In the genomic region with DNA sequence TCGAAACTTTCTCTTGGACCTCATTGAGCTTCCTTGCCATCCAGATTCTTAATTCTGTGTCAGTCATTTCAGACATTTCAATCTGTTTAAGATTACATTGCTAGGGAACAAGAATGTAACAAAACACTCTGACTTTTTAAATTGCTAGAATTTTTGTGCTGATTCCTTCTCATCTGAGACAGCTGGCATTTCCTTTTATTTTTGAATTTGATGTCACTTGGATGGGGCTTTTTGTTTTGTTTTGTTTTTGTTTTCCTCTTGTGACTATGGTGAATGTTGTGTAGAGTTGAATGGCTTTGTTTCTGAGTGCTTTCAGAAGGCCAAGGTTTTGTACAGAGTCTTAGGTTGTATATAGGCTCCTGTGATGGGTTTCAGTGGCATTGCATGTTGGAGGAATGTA, we compare ENCODE assay signal across 14 cellular contexts.
DNase-seq lines count a peak whose midpoint lies in the region; ATAC-seq and TF ChIP-seq lines count a peak whose summit lies in the region.
"Had no signal": no experiment of that assay in that cellular context is flagged by ENCODE, and none has a peak within 500 bp of the region (broad histone marks: within the 10 kb centered on the region; RNA-seq: fewer than 3 reads in every experiment).

No MANE protein-coding gene starts in this region.

- H3K27me3 Mint-ChIP-seq in neural crest cell (ENCODE audit: low read depth) (no peaks in the 10 kb centered on the region), T-helper 17 cell (no peaks in the 10 kb centered on the region)
- H3K27me3 Mint-ChIP-seq: CD8-positive, alpha-beta memory T cell; IgD-negative memory B cell had no signal

- H3K9me3 Mint-ChIP-seq in neural crest cell = peaks cover 18% of the 10 kb centered on the region

- H3K27ac Mint-ChIP-seq in neural crest cell (ENCODE audit: unreplicated experiment) (peak overlapping the region; percentile 58), T-helper 17 cell (no peak overlapping the region)
- H3K27ac Mint-ChIP-seq: CD8-positive, alpha-beta memory T cell; IgD-negative memory B cell had no signal

- no peaks in the 10 kb centered on the region for H3K4me1 Mint-ChIP-seq in neural crest cell
- no peaks in the 10 kb centered on the region for H3K4me1 Mint-ChIP-seq in T-helper 17 cell
- H3K4me1 Mint-ChIP-seq: CD8-positive, alpha-beta memory T cell; IgD-negative memory B cell had no signal

- H3K4me3 Mint-ChIP-seq in neural crest cell (no peak overlapping the region), T-helper 17 cell (no peak overlapping the region)
- H3K4me3 Mint-ChIP-seq: CD8-positive, alpha-beta memory T cell; IgD-negative memory B cell had no signal

- DNase-seq in GM04503 (ENCODE audit: low read depth) = peak; percentile 67
- DNase-seq in M059J (ENCODE audit: low read depth) = peak; percentile 15
- DNase-seq in fibroblast of gingiva (ENCODE audit: low read depth) = peak; percentile 63
- no peak for DNase-seq in neural crest cell (ENCODE audit: low read depth, low spot score)
- DNase-seq in T-helper 17 cell = no peak
- no peak for DNase-seq in NK-92 (lab: John Stamatoyannopoulos, UW; ENCODE audit: unreplicated experiment)
- DNase-seq in iPS-NIHi11 (ENCODE audit: low spot score) = no peak
- DNase-seq: CD8-positive, alpha-beta memory T cell; DMS79; EL; KG1 had no signal

- no peak for ATAC-seq in T-helper 17 cell
- ATAC-seq in HG02870 (IDR thresholded peaks at IDR 0.05; ENCODE audit: unreplicated experiment) = no peak
- ATAC-seq: A549 had no signal

- no peak for TF ChIP-seq CTCF in neural crest cell (conservative IDR thresholded peaks at IDR 0.05)

- no peaks in the 10 kb centered on the region for H3K9me3 ChIP-seq in T-helper 17 cell (ENCODE audit: control insufficient read depth, low read length, poor library complexity, severe bottlenecking)
- H3K9me3 ChIP-seq: A549 had no signal

- peaks cover 3% of the 10 kb centered on the region for H3K36me3 Mint-ChIP-seq in neural crest cell (ENCODE audit: low read depth)
- no peaks in the 10 kb centered on the region for H3K36me3 Mint-ChIP-seq in T-helper 17 cell (ENCODE audit: low read depth)
- H3K36me3 Mint-ChIP-seq: CD8-positive, alpha-beta memory T cell; IgD-negative memory B cell had no signal

Comparison
In these comparisons a context has a peak if more than half of its experiments do, and no peak if none do; other contexts are left out.
1. DNase-seq: peak in GM04503 (single experiment), M059J (single experiment) and fibroblast of gingiva (single experiment); none in neural crest cell (single experiment), T-helper 17 cell (0 of 3), NK-92 (single experiment) and iPS-NIHi11 (single experiment).